In the genomic region with DNA sequence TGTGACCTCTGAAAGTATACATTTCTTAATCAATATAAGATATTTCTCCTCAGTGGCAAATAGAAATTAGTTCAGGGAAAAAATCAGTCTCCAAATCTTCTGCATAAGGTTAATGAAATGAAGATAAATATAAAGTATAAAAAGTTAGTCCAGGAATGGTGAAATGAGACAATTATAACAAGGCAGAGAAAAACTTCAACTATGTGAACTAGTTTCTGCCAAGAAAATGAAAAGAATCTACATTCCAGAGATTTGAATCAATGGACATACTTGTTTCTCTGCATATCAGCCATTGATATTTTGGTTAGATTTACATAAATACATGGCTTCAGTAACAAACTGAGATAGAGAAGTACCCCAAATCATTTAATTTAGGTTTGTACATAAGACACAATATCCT, we compare ENCODE assay signal across 1 cellular context.
TF ChIP-seq lines count a peak whose summit lies in the region.

No MANE protein-coding gene starts in this region.

TF ChIP-seq in IMR-90, 13 proteins besides CTCF, POLR2A, EP300 and RAD21:
- TF ChIP-seq RFX5 (IDR thresholded peaks at IDR 0.05; ENCODE audit: low read depth, low read length) (no peak), MXI1 (IDR thresholded peaks at IDR 0.05; ENCODE audit: borderline replicate concordance, low read depth, low read length) (no peak), FOS (IDR thresholded peaks at IDR 0.05; ENCODE audit: low read depth, low read length) (no peak), NFE2L2 (IDR thresholded peaks at IDR 0.05; ENCODE audit: low read depth, low read length) (no peak), RCOR1 (IDR thresholded peaks at IDR 0.05; ENCODE audit: insufficient replicate concordance, low read length) (no peak), CHD1 (IDR thresholded peaks at IDR 0.05; ENCODE audit: low read depth, low read length) (no peak), MAFK (IDR thresholded peaks at IDR 0.05; ENCODE audit: low read depth, low read length) (no peak), USF2 (IDR thresholded peaks at IDR 0.05; ENCODE audit: low read depth, low read length) (no peak), SMC3 (IDR thresholded peaks at IDR 0.05; ENCODE audit: low read depth, low read length) (no peak), MAZ (IDR thresholded peaks at IDR 0.05; ENCODE audit: borderline replicate concordance, low read depth, low read length) (no peak), CEBPB (IDR thresholded peaks at IDR 0.05; ENCODE audit: low read depth, low read length) (no peak), BHLHE40 (IDR thresholded peaks at IDR 0.05; ENCODE audit: low read depth, low read length) (no peak)
- TF ChIP-seq, protein P1, sequence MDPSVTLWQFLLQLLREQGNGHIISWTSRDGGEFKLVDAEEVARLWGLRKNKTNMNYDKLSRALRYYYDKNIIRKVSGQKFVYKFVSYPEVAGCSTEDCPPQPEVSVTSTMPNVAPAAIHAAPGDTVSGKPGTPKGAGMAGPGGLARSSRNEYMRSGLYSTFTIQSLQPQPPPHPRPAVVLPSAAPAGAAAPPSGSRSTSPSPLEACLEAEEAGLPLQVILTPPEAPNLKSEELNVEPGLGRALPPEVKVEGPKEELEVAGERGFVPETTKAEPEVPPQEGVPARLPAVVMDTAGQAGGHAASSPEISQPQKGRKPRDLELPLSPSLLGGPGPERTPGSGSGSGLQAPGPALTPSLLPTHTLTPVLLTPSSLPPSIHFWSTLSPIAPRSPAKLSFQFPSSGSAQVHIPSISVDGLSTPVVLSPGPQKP (IDR thresholded peaks at IDR 0.05; ENCODE audit: borderline replicate concordance, low read depth, low read length): no peak
